In genomic region chr9:81609782-81610738, GRCh38 we compare ENCODE assay signal across 11 cellular contexts.
A peak's percentile ranks its signal among the peaks of the same experiment; 100 is the strongest.
DNase-seq lines count a peak whose midpoint lies in the region; ATAC-seq and TF ChIP-seq lines count a peak whose summit lies in the region.
"Had no signal": no experiment of that assay in that cellular context is flagged by ENCODE, and none has a peak within 500 bp of the region (broad histone marks: within the 10 kb centered on the region; RNA-seq: fewer than 3 reads in every experiment).

No MANE protein-coding gene starts in this region.

- no peak for TF ChIP-seq CTCF in activated CD8-positive, alpha-beta T cell treated with anti-CD3 and anti-CD28 coated beads for 36 hours (IDR thresholded peaks at IDR 0.05)
- TF ChIP-seq CTCF in upper lobe of right lung (IDR thresholded peaks at IDR 0.05): no peak

- peaks cover 17% of the 10 kb centered on the region for H3K4me1 Mint-ChIP-seq in activated CD8-positive, alpha-beta T cell treated with anti-CD3 and anti-CD28 coated beads, Interleukin-2, amount 10 ng/mL, durations not matched to agents 7 days and 5 days (ENCODE audit: low read depth)
- H3K4me1 Mint-ChIP-seq in activated CD8-positive, alpha-beta T cell treated with anti-CD3 and anti-CD28 coated beads for 36 hours (ENCODE audit: low read depth): peaks cover 8% of the 10 kb centered on the region

- intact Hi-C loops in activated CD8-positive, alpha-beta T cell treated with anti-CD3 and anti-CD28 coated beads for 36 hours (cut with micrococcal nuclease): loop anchor here (10.0 kb wide), 1 partner anchor 65 kb away; no protein-coding TSS in a partner anchor
- intact Hi-C loops in upper lobe of right lung (cut with DNase I): no loop called here

- H3K9me3 Mint-ChIP-seq in activated CD8-positive, alpha-beta T cell treated with anti-CD3 and anti-CD28 coated beads, Interleukin-2, amount 10 ng/mL, durations not matched to agents 7 days and 5 days (ENCODE audit: insufficient read depth): no peaks in the 10 kb centered on the region
- no peaks in the 10 kb centered on the region for H3K9me3 Mint-ChIP-seq in activated CD8-positive, alpha-beta T cell treated with anti-CD3 and anti-CD28 coated beads for 36 hours

- CTCF ChIA-PET in activated CD8-positive, alpha-beta T cell treated with anti-CD3 and anti-CD28 coated beads, Interleukin-2, amount 10 ng/mL, durations not matched to agents 7 days and 5 days (lab: Charles Lee): no interaction called here
- CTCF ChIA-PET in activated CD8-positive, alpha-beta T cell treated with anti-CD3 and anti-CD28 coated beads for 36 hours (lab: Charles Lee): no interaction called here

- no peak overlapping the region for H3K4me3 Mint-ChIP-seq in activated CD8-positive, alpha-beta T cell treated with anti-CD3 and anti-CD28 coated beads, Interleukin-2, amount 10 ng/mL, durations not matched to agents 7 days and 5 days
- no peak overlapping the region for H3K4me3 Mint-ChIP-seq in activated CD8-positive, alpha-beta T cell treated with anti-CD3 and anti-CD28 coated beads for 36 hours

- no peaks in the 10 kb centered on the region for H3K36me3 Mint-ChIP-seq in activated CD8-positive, alpha-beta T cell treated with anti-CD3 and anti-CD28 coated beads, Interleukin-2, amount 10 ng/mL, durations not matched to agents 7 days and 5 days (ENCODE audit: low read depth)
- H3K36me3 Mint-ChIP-seq in activated CD8-positive, alpha-beta T cell treated with anti-CD3 and anti-CD28 coated beads for 36 hours (ENCODE audit: low read depth): no peaks in the 10 kb centered on the region

- DNase-seq in activated CD8-positive, alpha-beta T cell treated with anti-CD3 and anti-CD28 coated beads, Interleukin-2, amount 10 ng/mL, durations not matched to agents 7 days and 5 days: peak; percentile 34
- DNase-seq in activated CD8-positive, alpha-beta T cell treated with anti-CD3 and anti-CD28 coated beads for 36 hours: no peak
- DNase-seq in SIG-M5 treated with dmso at 0.1 percent for 504 hours (lab: John Stamatoyannopoulos, UW; ENCODE audit: unreplicated experiment) (peak; percentile 89), inferior parietal cortex (ENCODE audit: extremely low spot score) (peak; percentile 34), upper lobe of right lung (no peak), substantia nigra (lab: John Stamatoyannopoulos, UW) (no peak), NCI-H1694 (lab: John Stamatoyannopoulos, UW) (no peak)
- DNase-seq: NCI-H1694 treated with DMSO at 0.1 percent for 48 hours had no signal

- no peaks in the 10 kb centered on the region for H3K27me3 Mint-ChIP-seq in activated CD8-positive, alpha-beta T cell treated with anti-CD3 and anti-CD28 coated beads, Interleukin-2, amount 10 ng/mL, durations not matched to agents 7 days and 5 days (ENCODE audit: low read depth)
- no peaks in the 10 kb centered on the region for H3K27me3 Mint-ChIP-seq in activated CD8-positive, alpha-beta T cell treated with anti-CD3 and anti-CD28 coated beads for 36 hours

- peaks cover 18% of the 10 kb centered on the region for H3K36me3 ChIP-seq in upper lobe of right lung

- no peaks in the 10 kb centered on the region for H3K27me3 ChIP-seq in upper lobe of right lung
- H3K27me3 ChIP-seq: suprapubic skin had no signal

- H3K4me1 ChIP-seq in upper lobe of right lung: no peaks in the 10 kb centered on the region

- no peak overlapping the region for H3K4me3 ChIP-seq in upper lobe of right lung
- H3K4me3 ChIP-seq: suprapubic skin had no signal

- no peak overlapping the region for H3K27ac ChIP-seq in upper lobe of right lung
- no peak overlapping the region for H3K27ac ChIP-seq in substantia nigra (ENCODE audit: low read depth, low read length, poor library complexity, severe bottlenecking)
- H3K27ac ChIP-seq: suprapubic skin had no signal

- no peak overlapping the region for H3K27ac Mint-ChIP-seq in activated CD8-positive, alpha-beta T cell treated with anti-CD3 and anti-CD28 coated beads, Interleukin-2, amount 10 ng/mL, durations not matched to agents 7 days and 5 days
- H3K27ac Mint-ChIP-seq in activated CD8-positive, alpha-beta T cell treated with anti-CD3 and anti-CD28 coated beads for 36 hours: no peak overlapping the region

- peak; percentile 64 for ATAC-seq in activated CD8-positive, alpha-beta T cell treated with anti-CD3 and anti-CD28 coated beads, Interleukin-2, amount 10 ng/mL, durations not matched to agents 7 days and 5 days
- ATAC-seq in activated CD8-positive, alpha-beta T cell treated with anti-CD3 and anti-CD28 coated beads for 36 hours: no peak
- ATAC-seq in upper lobe of right lung (peak; percentile 61), GM19452 (IDR thresholded peaks at IDR 0.05; ENCODE audit: unreplicated experiment) (no peak)
- ATAC-seq: esophagus mucosa had no signal

- POLR2A ChIA-PET in activated CD8-positive, alpha-beta T cell treated with anti-CD3 and anti-CD28 coated beads, Interleukin-2, amount 10 ng/mL, durations not matched to agents 7 days and 5 days (lab: Charles Lee): no interaction called here
- POLR2A ChIA-PET in activated CD8-positive, alpha-beta T cell treated with anti-CD3 and anti-CD28 coated beads for 36 hours (lab: Charles Lee): no interaction called here

- H3K9me3 ChIP-seq in upper lobe of right lung: no peaks in the 10 kb centered on the region
- H3K9me3 ChIP-seq: suprapubic skin had no signal

Comparison
In these comparisons a context has a peak if more than half of its experiments do, and no peak if none do; other contexts are left out.
1. ATAC-seq: peak in activated CD8-positive, alpha-beta T cell treated with anti-CD3 and anti-CD28 coated beads, Interleukin-2, amount 10 ng/mL, durations not matched to agents 7 days and 5 days (single experiment) and upper lobe of right lung (single experiment); none in activated CD8-positive, alpha-beta T cell treated with anti-CD3 and anti-CD28 coated beads for 36 hours (single experiment) and GM19452 (single experiment).
2. DNase-seq: peak in activated CD8-positive, alpha-beta T cell treated with anti-CD3 and anti-CD28 coated beads, Interleukin-2, amount 10 ng/mL, durations not matched to agents 7 days and 5 days (single experiment), SIG-M5 treated with dmso at 0.1 percent for 504 hours (single experiment) and inferior parietal cortex (single experiment); none in activated CD8-positive, alpha-beta T cell treated with anti-CD3 and anti-CD28 coated beads for 36 hours (single experiment), upper lobe of right lung (single experiment), substantia nigra (0 of 49) and NCI-H1694 (single experiment).